26 cellular contexts compared by ENCODE assay signal in the genomic region with DNA sequence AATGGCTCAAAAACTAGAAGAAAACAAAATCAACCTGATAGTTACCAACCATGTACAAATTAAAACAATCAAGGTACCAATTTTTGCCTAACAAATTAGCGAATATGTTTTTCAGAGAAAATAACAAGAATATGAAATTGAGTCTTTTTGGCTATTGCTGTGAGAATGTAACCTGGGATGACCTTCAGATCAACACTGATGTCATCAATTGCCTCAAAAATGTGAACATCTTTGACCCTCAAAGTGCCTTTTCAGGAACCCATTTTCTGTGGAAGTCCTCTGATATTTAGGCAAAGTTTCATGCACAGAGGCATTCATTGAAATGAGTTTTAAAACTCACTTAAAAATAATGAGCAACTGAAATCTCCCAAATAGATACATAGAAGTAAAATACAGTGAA.
"Had no signal": no experiment of that assay in that cellular context is flagged by ENCODE, and none has a peak within 500 bp of the region (broad histone marks: within the 10 kb centered on the region; RNA-seq: fewer than 3 reads in every experiment).

No MANE protein-coding gene starts in this region.

- H3K27ac ChIP-seq: stomach, suprapubic skin, testis, thoracic aorta, thyroid gland, tibial artery, tibial nerve, transverse colon, upper lobe of left lung, upper lobe of right lung, uterus, vagina had no signal

- DNase-seq: stimulated activated CD4-positive, alpha-beta T cell treated with anti-CD3 and anti-CD28 coated beads, Interleukin-2, amount 100 ng/mL, for 48 hours; stimulated activated CD4-positive, alpha-beta T cell treated with anti-CD3 and anti-CD28 coated beads, Interleukin-4, amount 100 ng/mL, for 1 hour; stimulated activated CD4-positive, alpha-beta T cell treated with anti-CD3 and anti-CD28 coated beads, Interleukin-4, amount 100 ng/mL, for 24 hours; stimulated activated CD4-positive, alpha-beta T cell treated with anti-CD3 and anti-CD28 coated beads, Interleukin-4, amount 100 ng/mL, for 4 hours; stimulated activated CD8-positive, alpha-beta memory T cell treated with anti-CD3 and anti-CD28 coated beads, Interleukin-4, amount 100 ng/mL, for 48 hours; stimulated activated naive B cell treated with anti-CD40 and anti-IgM and Interleukin-4, amounts not matched to agents 10 μg/mL and 1 μg/mL and 100 μg/mL, for 72 hours; stimulated activated naive CD4-positive, alpha-beta T cell; stimulated activated naive CD4-positive, alpha-beta T cell treated with Interleukin-2 at 50 U/mL for 16 hours; stimulated activated naive CD8-positive, alpha-beta T cell treated with anti-CD3 and anti-CD28 coated beads, Interleukin-15, amount 100 ng/mL, for 72 hours; stimulated activated naive CD8-positive, alpha-beta T cell treated with anti-CD3 and anti-CD28 coated beads, Interleukin-15, Interleukin-2, amounts not matched to agents 100 U/mL and 50 U/mL, for 24 hours; stomach; substantia nigra; testis; thyroid gland; tibial artery; transverse colon; trophoblast cell; upper lobe of left lung; upper lobe of right lung; uterus had no signal

- ATAC-seq: stimulated activated effector memory CD8-positive, alpha-beta T cell treated with anti-CD3 and anti-CD28 coated beads, Interleukin-12 subunit alpha, Interleukin-12 subunit beta, amount 100 ng/mL, for 72 hours; stimulated activated memory B cell treated with anti-CD40 and anti-IgM and Interleukin-4, amounts not matched to agents 10 μg/mL and 1 μg/mL and 100 μg/mL, for 72 hours; stimulated activated naive B cell treated with anti-CD40 and anti-IgM and Interleukin-4, amounts not matched to agents 10 μg/mL and 1 μg/mL and 100 μg/mL, for 72 hours; stimulated activated naive CD8-positive, alpha-beta T cell treated with anti-CD3 and anti-CD28 coated beads, Interleukin-15, amount 100 ng/mL, for 72 hours; stimulated activated naive CD8-positive, alpha-beta T cell treated with anti-CD3 and anti-CD28 coated beads, Interleukin-15, Interleukin-2, amounts not matched to agents 100 U/mL and 50 U/mL, for 24 hours; upper lobe of right lung had no signal

- H3K9me3 ChIP-seq: stomach, suprapubic skin, testis, thoracic aorta, thyroid gland, tibial artery, tibial nerve, transverse colon, upper lobe of left lung, upper lobe of right lung, uterus, vagina had no signal

- H3K36me3 ChIP-seq: stomach, suprapubic skin, thoracic aorta, tibial artery, tibial nerve, transverse colon, upper lobe of left lung, upper lobe of right lung, uterus, vagina had no signal

- H3K27me3 ChIP-seq: stomach, suprapubic skin, testis, thyroid gland, tibial artery, tibial nerve, transverse colon, upper lobe of left lung, upper lobe of right lung, uterus, vagina had no signal

- H3K4me3 ChIP-seq: stomach, suprapubic skin, testis, thoracic aorta, thyroid gland, tibial artery, tibial nerve, transverse colon, upper lobe of left lung, upper lobe of right lung, uterus, vagina had no signal
